ENCODE assay signal across 13 cellular contexts in genomic region chr15:42094512-42094963, GRCh38. TPM values are rescaled to one million over a fixed set of nuclear protein-coding genes. Genes with fewer than 3 reads are reported as not detected.
A peak's percentile ranks its signal among the peaks of the same experiment; 100 is the strongest.
DNase-seq lines count a peak whose midpoint lies in the region; ATAC-seq and TF ChIP-seq lines count a peak whose summit lies in the region.
"Had no signal": no experiment of that assay in that cellular context is flagged by ENCODE, and none has a peak within 500 bp of the region (broad histone marks: within the 10 kb centered on the region; RNA-seq: fewer than 3 reads in every experiment).

PLA2G4D (minus strand) TSS chr15:42094562; CDS start chr15:42094459, 103 bp downstream.

- no peaks in the 10 kb centered on the region for H3K36me3 Mint-ChIP-seq in activated T-cell treated with anti-CD3 and anti-CD28 coated beads, Interleukin-2, amount 50 U/mL, for 72 hours (ENCODE audit: insufficient read depth in 2 of 2)
- H3K36me3 Mint-ChIP-seq: activated naive CD4-positive, alpha-beta T cell treated with anti-CD3 and anti-CD28 coated beads, Interleukin-2, amount 50 U/mL, for 72 hours had no signal

- H3K27ac ChIP-seq in C4-2B: peak within 1 kb of the TSS; percentile 49

- H3K9me3 Mint-ChIP-seq in activated T-cell treated with anti-CD3 and anti-CD28 coated beads, Interleukin-2, amount 50 U/mL, for 72 hours: no peaks in the 10 kb centered on the region
- H3K9me3 Mint-ChIP-seq: T-helper 2 cell treated with Interferon-gamma antibody and Interleukin-4, amounts not matched to agents 5 μg/mL and 100 μg/mL, for 36 hours had no signal

- peaks cover 7% of the 10 kb centered on the region for H3K4me1 Mint-ChIP-seq in activated T-cell treated with anti-CD3 and anti-CD28 coated beads, Interleukin-2, amount 50 U/mL, for 72 hours (ENCODE audit: low read depth)

- H3K27me3 Mint-ChIP-seq in activated T-cell treated with anti-CD3 and anti-CD28 coated beads, Interleukin-2, amount 50 U/mL, for 72 hours (ENCODE audit: low read depth): peaks cover 2% of the 10 kb centered on the region

- H3K4me3 Mint-ChIP-seq in activated T-cell treated with anti-CD3 and anti-CD28 coated beads, Interleukin-2, amount 50 U/mL, for 72 hours: no peak within 1 kb of the TSS
- H3K4me3 Mint-ChIP-seq: T-helper 2 cell treated with Interferon-gamma antibody and Interleukin-4, amounts not matched to agents 5 μg/mL and 100 μg/mL, for 36 hours had no signal

- DNase-seq in NCI-H345 treated with DMSO at 0.1 percent for 48 hours (lab: John Stamatoyannopoulos, UW; ENCODE audit: unreplicated experiment): peak; percentile 82
- DNase-seq in iPS-NIHi7 (ENCODE audit: extremely low spot score): peak; percentile 15
- DNase-seq in NCI-H1930 (lab: John Stamatoyannopoulos, UW): no peak
- DNase-seq in Kasumi-1 (lab: John Stamatoyannopoulos, UW): no peak
- no peak for DNase-seq in activated T-cell treated with anti-CD3 and anti-CD28 coated beads, Interleukin-2, amount 50 U/mL, for 72 hours
- DNase-seq: esophagus squamous epithelium, GDM1, MG63 had no signal

- TF ChIP-seq EP300 in Ishikawa (IDR thresholded peaks at IDR 0.05; ENCODE audit: borderline replicate concordance): no peak

- ATAC-seq in GM19455 (IDR thresholded peaks at IDR 0.05; ENCODE audit: unreplicated experiment): no peak
- no peak for ATAC-seq in activated T-cell treated with anti-CD3 and anti-CD28 coated beads, Interleukin-2, amount 50 U/mL, for 72 hours (replicated peaks in 1 of 2)
- ATAC-seq: activated naive CD4-positive, alpha-beta T cell treated with anti-CD3 and anti-CD28 coated beads, Interleukin-2, amount 50 U/mL, for 72 hours had no signal

- no peak within 1 kb of the TSS for H3K27ac Mint-ChIP-seq in activated T-cell treated with anti-CD3 and anti-CD28 coated beads, Interleukin-2, amount 50 U/mL, for 72 hours
- H3K27ac Mint-ChIP-seq: activated naive CD4-positive, alpha-beta T cell treated with anti-CD3 and anti-CD28 coated beads, Interleukin-2, amount 50 U/mL, for 72 hours; T-helper 2 cell treated with Interferon-gamma antibody and Interleukin-4, amounts not matched to agents 5 μg/mL and 100 μg/mL, for 36 hours had no signal

- no peak; the same call in 1 of the 2 replicates for TF ChIP-seq CTCF in C4-2B (conservative IDR thresholded peaks at IDR 0.05)

- peak; percentile 17; the same call in 1 of the 2 replicates for TF ChIP-seq RAD21 in Ishikawa (IDR thresholded peaks at IDR 0.05; ENCODE audit: low read depth)

TF ChIP-seq in Ishikawa, 13 proteins besides CTCF, POLR2A, EP300 and RAD21:
- peak; percentile 64 for TF ChIP-seq NFIC (IDR thresholded peaks at IDR 0.05)
- TF ChIP-seq CEBPB (IDR thresholded peaks at IDR 0.05): no peak

RNA-seq across cellular contexts. Expression of gene PLA2G4D, which starts in this region (rescaled TPM):
- not detected for total RNA-seq in activated T-cell treated with anti-CD3 and anti-CD28 coated beads, Interleukin-2, amount 50 U/mL, for 72 hours
- total RNA-seq: activated naive CD4-positive, alpha-beta T cell treated with anti-CD3 and anti-CD28 coated beads, Interleukin-2, amount 50 U/mL, for 72 hours had no signal

Comparison
In these comparisons a context has a peak if more than half of its experiments do, and no peak if none do; other contexts are left out.
1. DNase-seq: peak in NCI-H345 treated with DMSO at 0.1 percent for 48 hours (single experiment) and iPS-NIHi7 (single experiment); none in NCI-H1930 (0 of 2), Kasumi-1 (0 of 2) and activated T-cell treated with anti-CD3 and anti-CD28 coated beads, Interleukin-2, amount 50 U/mL, for 72 hours (0 of 2).